ENCODE assay signal across 24 cellular contexts in the genomic region with DNA sequence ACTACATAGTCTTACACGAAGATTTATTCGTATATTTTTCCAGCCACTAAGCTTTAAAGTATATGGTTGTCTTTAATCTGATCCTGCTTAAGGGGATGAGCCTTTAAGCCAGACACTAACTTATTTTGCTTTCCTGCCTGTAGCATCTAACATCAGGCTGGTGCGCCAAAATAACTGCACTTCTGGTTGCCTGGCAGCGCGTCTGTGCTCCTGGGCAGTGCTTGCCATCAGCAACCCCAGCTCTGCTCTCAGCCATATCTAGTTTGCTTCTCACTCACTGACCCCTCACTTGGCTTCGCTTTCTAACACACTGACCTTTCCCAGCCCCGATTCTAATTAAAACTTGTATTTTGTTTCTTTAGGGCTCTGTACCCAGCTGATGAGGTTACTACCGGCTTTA. TPM values are rescaled to one million over a fixed set of nuclear protein-coding genes. Genes with fewer than 3 reads are reported as not detected.
"Had no signal": no experiment of that assay in that cellular context is flagged by ENCODE, and none has a peak within 500 bp of the region (broad histone marks: within the 10 kb centered on the region; RNA-seq: fewer than 3 reads in every experiment).

No MANE protein-coding gene starts in this region.

- DNase-seq: activated CD4-positive, alpha-beta T cell treated with anti-CD3 and anti-CD28 coated beads for 1 hour; activated CD4-positive, alpha-beta T cell treated with anti-CD3 and anti-CD28 coated beads, Interleukin-2, amount 10 ng/mL, durations not matched to agents 24 days and 14 days; activated CD4-positive, alpha-beta T cell treated with anti-CD3 and anti-CD28 coated beads, Interleukin-2, amount 50 U/mL, for 48 hours; activated CD8-positive, alpha-beta memory T cell treated with anti-CD3 and anti-CD28 coated beads, Interleukin-2, amount 10 ng/mL, durations not matched to agents 7 days and 5 days; activated effector memory CD4-positive, alpha-beta T cell treated with Interleukin-2 at 50 U/mL for 16 hours; activated naive CD4-positive, alpha-beta T cell; activated T-cell treated with anti-CD3 and anti-CD28 coated beads, Interleukin-2, amount 50 U/mL, for 24 hours; cerebellar nuclear complex; KG1; NCI-H1092; NCI-H1417; NCI-H2029; NCI-H2107; NCI-H446; NK-92 treated with Interleukin-12 subunit alpha and Interleukin-12 subunit beta, amount 100 ng/mL, for 24 hours; OCI-M1; SHP77 treated with DMSO at 0.1 percent for 48 hours had no signal

- H3K27ac ChIP-seq: RWPE1 had no signal

- ATAC-seq: activated CD8-positive, alpha-beta memory T cell treated with anti-CD3 and anti-CD28 coated beads, Interleukin-2, amount 10 ng/mL, durations not matched to agents 7 days and 5 days; Panc1; WTC11 had no signal

RNA-seq across cellular contexts. Expression of gene HMGCLL1, which starts 21.8 kb away (rescaled TPM):
- total RNA-seq: activated CD4-positive, alpha-beta T cell treated with anti-CD3 and anti-CD28 coated beads, Interleukin-2, amount 10 ng/mL, durations not matched to agents 24 days and 14 days; activated CD8-positive, alpha-beta memory T cell treated with anti-CD3 and anti-CD28 coated beads, Interleukin-2, amount 10 ng/mL, durations not matched to agents 7 days and 5 days; activated T-helper 1 cell treated with anti-CD3 and anti-CD28 coated beads, Interleukin-12 subunit alpha, Interleukin-12 subunit beta, Interleukin-2, Interleukin-4 antibody, amounts not matched to agents 30 ng/mL and 10 ng/mL and 1 ng/mL, durations not matched to agents 14 hours and 24 hours and 36 hours; LHCN-M2; SK-MEL-5 had no signal
- polyA plus RNA-seq: IgD-negative memory B cell had no signal
